In the genomic region with DNA sequence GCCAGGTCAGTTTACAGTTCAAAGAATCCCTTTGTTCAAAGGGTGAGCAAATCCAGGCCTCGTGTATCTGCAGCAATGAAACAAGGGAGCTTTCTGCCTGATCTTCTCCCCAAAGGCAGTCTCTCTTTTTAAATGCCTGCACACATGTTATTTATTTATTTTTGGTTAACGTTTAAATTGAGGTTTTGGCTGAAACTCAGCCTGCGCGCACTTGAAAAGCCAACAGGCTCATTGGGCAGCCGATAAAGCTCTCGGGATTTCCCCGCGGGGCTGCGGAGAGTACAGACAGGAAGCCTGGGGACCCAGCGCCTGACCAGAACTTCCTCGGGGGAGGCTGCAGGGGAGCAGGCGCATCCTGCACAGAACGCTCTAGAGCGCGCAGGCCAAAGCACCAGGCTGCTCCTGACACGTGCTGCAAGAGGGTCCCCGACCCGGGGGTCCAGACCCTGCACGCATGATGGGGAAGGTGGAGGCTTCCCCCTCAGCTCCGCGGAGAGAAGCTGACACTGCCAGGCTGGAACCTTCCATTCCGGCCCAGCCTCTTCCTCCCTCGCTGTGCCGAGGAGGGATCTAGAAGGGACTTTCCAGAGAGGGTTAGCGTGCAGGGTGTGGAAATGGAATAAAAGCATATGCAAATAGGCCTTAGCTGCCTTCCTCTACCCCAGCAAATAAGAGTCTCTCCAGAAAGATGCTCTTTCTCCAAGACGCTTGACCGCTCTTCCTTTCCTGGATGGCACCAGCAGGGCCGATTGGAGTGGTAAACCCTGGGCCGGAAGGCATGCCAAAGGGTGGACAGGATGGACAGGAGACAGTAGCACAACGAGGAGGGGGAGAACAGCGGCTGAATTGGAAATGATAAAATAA, we compare ENCODE assay signal across 8 cellular contexts. TPM values are rescaled to one million over a fixed set of nuclear protein-coding genes. Genes with fewer than 3 reads are reported as not detected.
A peak's percentile ranks its signal among the peaks of the same experiment; 100 is the strongest.
DNase-seq lines count a peak whose midpoint lies in the region; ATAC-seq and TF ChIP-seq lines count a peak whose summit lies in the region.

No MANE protein-coding gene starts in this region.

- H3K79me2 ChIP-seq in hepatocyte: no peaks in the 10 kb centered on the region

- no peaks in the 10 kb centered on the region for H3K36me3 ChIP-seq in adrenal gland (replicated peaks in 1 of 2)
- no peaks in the 10 kb centered on the region for H3K36me3 ChIP-seq in hepatocyte (replicated peaks; ENCODE audit: insufficient read depth, low read depth)

- H3K9me3 Mint-ChIP-seq in T-helper 1 cell treated with Interleukin-12 subunit alpha and Interleukin-12 subunit beta and Interleukin-4 antibody, amounts not matched to agents 30 μg/mL and 1 μg/mL, for 36 hours: no peaks in the 10 kb centered on the region

- peak overlapping the region; percentile 0 for H2AFZ ChIP-seq in hepatocyte

- intact Hi-C loops in adrenal gland (cut with DNase I): no loop called here

- peak overlapping the region; percentile 53 for H3K4me2 ChIP-seq in hepatocyte

- peaks cover 35% of the 10 kb centered on the region for H3K36me3 Mint-ChIP-seq in T-helper 1 cell treated with Interleukin-12 subunit alpha and Interleukin-12 subunit beta and Interleukin-4 antibody, amounts not matched to agents 30 μg/mL and 1 μg/mL, for 36 hours (ENCODE audit: low read depth)

- no peaks in the 10 kb centered on the region for H4K20me1 ChIP-seq in hepatocyte (ENCODE audit: insufficient read depth, poor library complexity, severe bottlenecking)

- TF ChIP-seq POLR2A in adrenal gland (IDR thresholded peaks at IDR 0.05): no peak

- no peak for TF ChIP-seq CTCF in adrenal gland (IDR thresholded peaks at IDR 0.05)
- TF ChIP-seq CTCF in hepatocyte (IDR thresholded peaks at IDR 0.05; ENCODE audit: poor library complexity): no peak

- H3K27me3 ChIP-seq in adrenal gland (no peaks in the 10 kb centered on the region), hepatocyte (no peaks in the 10 kb centered on the region)

- H3K4me3 ChIP-seq in adrenal gland (peak overlapping the region in 2 of 4 donors; percentile 11 to 18), hepatocyte (no peak overlapping the region)

- H3K4me3 Mint-ChIP-seq in T-helper 1 cell treated with Interleukin-12 subunit alpha and Interleukin-12 subunit beta and Interleukin-4 antibody, amounts not matched to agents 30 μg/mL and 1 μg/mL, for 36 hours: peak overlapping the region; percentile 100

- H3K4me1 ChIP-seq in adrenal gland (replicated peaks in 1 of 2): peaks cover 0 to 5% of the 10 kb centered on the region in 2 donors
- peaks cover 44% of the 10 kb centered on the region for H3K4me1 ChIP-seq in hepatocyte (ENCODE audit: insufficient read depth)

- 41 to 54% (median 46%) methylated on average over 22 to 31 of the region's 31 CpGs for WGBS in adrenal gland, 4 donors
- WGBS in hepatocyte (ENCODE audit: low lambda C conversion rate, missing lambda C conversion rate): 40% methylated on average over 31 of the region's 31 CpGs

- DNase-seq in A172 (ENCODE audit: low spot score) (peak; percentile 29), adrenal gland (peak; percentile 25 to 61 (median 33)), hepatocyte (ENCODE audit: low spot score) (peak; percentile 77), DMS 273 treated with DMSO at 0.1 percent for 48 hours (lab: John Stamatoyannopoulos, UW) (no peak)
- DNase-seq in stimulated activated CD4-positive, alpha-beta T cell treated with anti-CD3 and anti-CD28 coated beads, Interleukin-15, amount 100 ng/mL, for 1 hour (ENCODE audit: low read depth in 1 of 2, low spot score in 1 of 2): peak; percentile 41 to 61

- ATAC-seq in GM18867 (IDR thresholded peaks at IDR 0.05; ENCODE audit: unreplicated experiment) (peak; percentile 90), HG03097 (IDR thresholded peaks at IDR 0.05; ENCODE audit: low FRiP score, unreplicated experiment) (peak; percentile 92)

- no peaks in the 10 kb centered on the region for H3K9me2 ChIP-seq in hepatocyte (replicated peaks; ENCODE audit: insufficient read depth)

- H3K27ac ChIP-seq in adrenal gland (peak overlapping the region in 2 of 5 donors; percentile 30 to 48), hepatocyte (peak overlapping the region; percentile 68)

- peak overlapping the region; percentile 100 for H3K27ac Mint-ChIP-seq in T-helper 1 cell treated with Interleukin-12 subunit alpha and Interleukin-12 subunit beta and Interleukin-4 antibody, amounts not matched to agents 30 μg/mL and 1 μg/mL, for 36 hours

- peaks cover 64% of the 10 kb centered on the region for H3K4me1 Mint-ChIP-seq in T-helper 1 cell treated with Interleukin-12 subunit alpha and Interleukin-12 subunit beta and Interleukin-4 antibody, amounts not matched to agents 30 μg/mL and 1 μg/mL, for 36 hours (ENCODE audit: low read depth)

- no peaks in the 10 kb centered on the region for H3K27me3 Mint-ChIP-seq in T-helper 1 cell treated with Interleukin-12 subunit alpha and Interleukin-12 subunit beta and Interleukin-4 antibody, amounts not matched to agents 30 μg/mL and 1 μg/mL, for 36 hours (ENCODE audit: low read depth)

- H3K9me3 ChIP-seq in adrenal gland (replicated peaks in 1 of 3): no peaks in the 10 kb centered on the region
- H3K9me3 ChIP-seq in hepatocyte (ENCODE audit: low read depth): no peaks in the 10 kb centered on the region

RNA-seq across cellular contexts. Expression of gene PTTG1, which starts 46.1 kb away (rescaled TPM):
- 292 and 382 TPM in 2 replicates for total RNA-seq in A172 (2014; rRNA removed; shearing (Covaris generic))
- total RNA-seq in adrenal gland (10 to 100 TPM in 3 of 8 donors, 1 to 10 TPM in 5; 2.2 to 15.2 (median 6.0) TPM), hepatocyte (18.8 and 24.9 TPM in 2 replicates)
- polyA plus RNA-seq in adrenal gland (1 to 10 TPM; 3.2 to 8.7 (median 4.8) TPM), hepatocyte (37.0 and 49.2 TPM in 2 replicates)

RNA-seq across cellular contexts. Expression of gene SLU7, which starts 48.9 kb away (rescaled TPM):
- total RNA-seq in A172 (2014; rRNA removed; shearing (Covaris generic)): 58.4 and 62.1 TPM in 2 replicates
- total RNA-seq in adrenal gland (100 to 1,000 TPM in 1 of 8 donors, 10 to 100 TPM in 7; 34.6 to 138 (median 47.9) TPM), hepatocyte (39.9 and 62.5 TPM in 2 replicates)
- polyA plus RNA-seq in adrenal gland (10 to 100 TPM; 27.1 to 50.2 (median 49.1) TPM), hepatocyte (41.5 and 45.0 TPM in 2 replicates)

Comparison
In these comparisons a context has a peak if more than half of its experiments do, and no peak if none do; other contexts are left out.
1. RNA of gene PTTG1, which starts 46.1 kb away (total RNA-seq): 292 to 382 TPM in A172; 18.8 to 24.9 TPM in hepatocyte and 2.2 to 15.2 TPM in adrenal gland; every median in the first group is over 10 times any median in the second.